Comparison of ENCODE assay signal across 1 cellular context in genomic region chr17:57697891-57698708, GRCh38.
TF ChIP-seq lines count a peak whose summit lies in the region.

No MANE protein-coding gene starts in this region.

TF ChIP-seq in HepG2, 621 proteins besides CTCF, POLR2A, EP300 and RAD21 (continued from another document and continues in another):
- TF ChIP-seq IRF9 (CRISPR knock-in tag; IDR thresholded peaks at IDR 0.05; ENCODE audit: borderline replicate concordance) (peak; percentile 49; the same call in 1 of the 2 replicates), RCOR2 (CRISPR knock-in tag; IDR thresholded peaks at IDR 0.05) (peak; percentile 67), KLF6 (CRISPR knock-in tag; IDR thresholded peaks at IDR 0.05) (no peak), HINFP (CRISPR knock-in tag; IDR thresholded peaks at IDR 0.05; ENCODE audit: low read depth) (peak; percentile 69; the same call in 1 of the 2 replicates), THAP8 (CRISPR knock-in tag; IDR thresholded peaks at IDR 0.05; ENCODE audit: borderline replicate concordance) (no peak), ETV5 (CRISPR knock-in tag; IDR thresholded peaks at IDR 0.05; ENCODE audit: borderline replicate concordance) (peak; percentile 89; the same call in 1 of the 2 replicates), XRCC5 (optimal IDR thresholded peaks at IDR 0.05; ENCODE audit: low read length) (peak; percentile 59), ZBTB10 (CRISPR knock-in tag; IDR thresholded peaks at IDR 0.05; ENCODE audit: borderline replicate concordance) (no peak), DPF2 (CRISPR knock-in tag; IDR thresholded peaks at IDR 0.05; ENCODE audit: borderline replicate concordance, low read depth) (0 out of 2 replicates have a peak, but pooled peaks have one; percentile 56), MBD4 (IDR thresholded peaks at IDR 0.05; ENCODE audit: borderline replicate concordance, low read length) (no peak), ZFP36L2 (CRISPR knock-in tag; IDR thresholded peaks at IDR 0.05) (no peak), DBP (CRISPR knock-in tag; IDR thresholded peaks at IDR 0.05; ENCODE audit: not compliant biosample characterization) (no peak), MIER3 (CRISPR knock-in tag; IDR thresholded peaks at IDR 0.05; ENCODE audit: borderline replicate concordance) (no peak), ZNF547 (CRISPR knock-in tag; IDR thresholded peaks at IDR 0.05) (no peak), ZNF605 (CRISPR knock-in tag; IDR thresholded peaks at IDR 0.05) (0 out of 2 replicates have a peak, but pooled peaks have one; percentile 50), HMG20A (CRISPR knock-in tag; IDR thresholded peaks at IDR 0.05; ENCODE audit: borderline replicate concordance) (peak; percentile 30; the same call in 1 of the 2 replicates), SMARCE1 (IDR thresholded peaks at IDR 0.05; ENCODE audit: borderline replicate concordance) (no peak), HNF4G (IDR thresholded peaks at IDR 0.05; ENCODE audit: borderline replicate concordance, low read depth, low read length) (peak; percentile 79), HNF4G (CRISPR knock-in tag; IDR thresholded peaks at IDR 0.05; ENCODE audit: borderline replicate concordance, low read depth) (peak; percentile 76), ZNF354B (CRISPR knock-in tag; IDR thresholded peaks at IDR 0.05) (no peak), TAF1 (CRISPR knock-in tag; IDR thresholded peaks at IDR 0.05) (peak; percentile 52; the same call in 1 of the 2 replicates), E2F1 (CRISPR knock-in tag; IDR thresholded peaks at IDR 0.05) (no peak), HHEX (CRISPR knock-in tag; IDR thresholded peaks at IDR 0.05) (no peak), SOX5 (CRISPR knock-in tag; IDR thresholded peaks at IDR 0.05; ENCODE audit: borderline replicate concordance) (peak; percentile 81), GTF3A (CRISPR knock-in tag; conservative IDR thresholded peaks at IDR 0.05) (no peak), ZFP37 (CRISPR knock-in tag; IDR thresholded peaks at IDR 0.05; ENCODE audit: borderline replicate concordance) (no peak), DNMT1 (CRISPR knock-in tag; IDR thresholded peaks at IDR 0.05) (0 out of 2 replicates have a peak, but pooled peaks have one; percentile 39), RARA (CRISPR knock-in tag; IDR thresholded peaks at IDR 0.05) (peak; percentile 38), REPIN1 (CRISPR knock-in tag; IDR thresholded peaks at IDR 0.05; ENCODE audit: borderline replicate concordance, low read depth) (0 out of 2 replicates have a peak, but pooled peaks have one; percentile 46), POGK (CRISPR knock-in tag; conservative IDR thresholded peaks at IDR 0.05) (0 out of 2 replicates have a peak, but pooled peaks have one; percentile 20), ZNF362 (CRISPR knock-in tag; IDR thresholded peaks at IDR 0.05; ENCODE audit: borderline replicate concordance) (peak; percentile 26; the same call in 1 of the 2 replicates), HDAC2 (CRISPR knock-in tag; IDR thresholded peaks at IDR 0.05) (peak; percentile 79), GMEB2 (CRISPR knock-in tag; IDR thresholded peaks at IDR 0.05; ENCODE audit: low read depth) (no peak), U2AF1 (optimal IDR thresholded peaks at IDR 0.05; ENCODE audit: low read depth, low read length) (peak; percentile 49), SOX6 (IDR thresholded peaks at IDR 0.05) (no peak), SOX6 (CRISPR knock-in tag; IDR thresholded peaks at IDR 0.05) (peak; percentile 82), ZNF891 (CRISPR knock-in tag; IDR thresholded peaks at IDR 0.05) (peak; percentile 83; the same call in 1 of the 2 replicates), ARNT (IDR thresholded peaks at IDR 0.05) (no peak), BORCS8-MEF2B (CRISPR knock-in tag; IDR thresholded peaks at IDR 0.05) (no peak), ZNF644 (CRISPR knock-in tag; IDR thresholded peaks at IDR 0.05; ENCODE audit: low read depth) (no peak), RXRB (CRISPR knock-in tag; IDR thresholded peaks at IDR 0.05; ENCODE audit: borderline replicate concordance) (peak; percentile 67), CERS6 (CRISPR knock-in tag; IDR thresholded peaks at IDR 0.05) (no peak), ZNF580 (CRISPR knock-in tag; IDR thresholded peaks at IDR 0.05; ENCODE audit: borderline replicate concordance, low read depth) (peak; percentile 86; the same call in 1 of the 2 replicates), NCOA2 (CRISPR knock-in tag; IDR thresholded peaks at IDR 0.05) (no peak), ZNF777 (CRISPR knock-in tag; IDR thresholded peaks at IDR 0.05) (no peak)
